Comparison of ENCODE assay signal across 26 cellular contexts in genomic region chr1:220699044-220699443, GRCh38. TPM values are rescaled to one million over a fixed set of nuclear protein-coding genes. Genes with fewer than 3 reads are reported as not detected.
"Had no signal": no experiment of that assay in that cellular context is flagged by ENCODE, and none has a peak within 500 bp of the region (broad histone marks: within the 10 kb centered on the region; RNA-seq: fewer than 3 reads in every experiment).

No MANE protein-coding gene starts in this region.

- H3K4me3 ChIP-seq: breast epithelium, esophagus squamous epithelium, heart right ventricle, left ventricle myocardium inferior, mucosa of descending colon, skin epidermis, upper lobe of right lung had no signal

- DNase-seq: activated CD4-positive, alpha-beta T cell treated with anti-CD3 and anti-CD28 coated beads for 1 hour; activated CD4-positive, alpha-beta T cell treated with anti-CD3 and anti-CD28 coated beads, Interleukin-2, amount 50 U/mL, for 1 hour; activated CD8-positive, alpha-beta T cell treated with anti-CD3 and anti-CD28 coated beads for 36 hours; activated naive CD4-positive, alpha-beta T cell; activated T-cell treated with anti-CD3 and anti-CD28 coated beads for 4 hours; activated T-cell treated with anti-CD3 and anti-CD28 coated beads, Interleukin-2, amount 50 U/mL, for 72 hours; central memory CD4-positive, alpha-beta T cell; esophagus squamous epithelium; foreskin melanocyte; heart right ventricle; left ventricle myocardium inferior; mucosa of descending colon; posterior cingulate gyrus; stimulated activated CD4-positive, alpha-beta T cell treated with anti-CD3 and anti-CD28 coated beads, Interleukin-12 subunit alpha, Interleukin-12 subunit beta, amount 100 ng/mL, for 4 hours; stimulated activated CD4-positive, alpha-beta T cell treated with anti-CD3 and anti-CD28 coated beads, Interleukin-4, amount 100 ng/mL, for 1 hour; stimulated activated naive CD8-positive, alpha-beta T cell treated with anti-CD3 and anti-CD28 coated beads, Interleukin-15, Interleukin-2, amounts not matched to agents 100 U/mL and 50 U/mL, for 24 hours; substantia nigra; T-helper 2 cell; upper lobe of right lung had no signal

- H3K36me3 ChIP-seq: breast epithelium, esophagus squamous epithelium, upper lobe of right lung had no signal

- H3K4me1 ChIP-seq: breast epithelium, upper lobe of right lung had no signal

- H3K9me3 ChIP-seq: breast epithelium, esophagus squamous epithelium, heart right ventricle, left ventricle myocardium inferior, mucosa of descending colon, upper lobe of right lung had no signal

- ATAC-seq: activated CD8-positive, alpha-beta T cell treated with anti-CD3 and anti-CD28 coated beads for 36 hours; activated naive CD4-positive, alpha-beta T cell treated with anti-CD3 and anti-CD28 coated beads, Interleukin-2, amount 50 U/mL, for 72 hours; activated T-cell treated with anti-CD3 and anti-CD28 coated beads, Interleukin-2, amount 50 U/mL, for 72 hours; heart right ventricle; mucosa of descending colon; natural killer cell treated with Interleukin-12 subunit alpha and Interleukin-12 subunit beta and Interleukin-15 and Interleukin-18, amount 100 ng/mL, for 72 hours; sciatic nerve; stimulated activated naive CD8-positive, alpha-beta T cell treated with anti-CD3 and anti-CD28 coated beads, Interleukin-15, Interleukin-2, amounts not matched to agents 100 U/mL and 50 U/mL, for 24 hours; upper lobe of right lung had no signal

- H3K27ac Mint-ChIP-seq: activated CD8-positive, alpha-beta T cell treated with anti-CD3 and anti-CD28 coated beads for 36 hours; activated naive CD4-positive, alpha-beta T cell treated with anti-CD3 and anti-CD28 coated beads, Interleukin-2, amount 50 U/mL, for 72 hours; activated T-cell treated with anti-CD3 and anti-CD28 coated beads, Interleukin-2, amount 50 U/mL, for 72 hours; natural killer cell treated with Interleukin-12 subunit alpha and Interleukin-12 subunit beta and Interleukin-15 and Interleukin-18, amount 100 ng/mL, for 72 hours had no signal

- H3K27ac ChIP-seq: epithelial cell of prostate, esophagus squamous epithelium, heart right ventricle, left ventricle myocardium inferior, skin epidermis, upper lobe of right lung had no signal

- H3K36me3 Mint-ChIP-seq: activated naive CD4-positive, alpha-beta T cell treated with anti-CD3 and anti-CD28 coated beads, Interleukin-2, amount 50 U/mL, for 72 hours; natural killer cell treated with Interleukin-12 subunit alpha and Interleukin-12 subunit beta and Interleukin-15 and Interleukin-18, amount 100 ng/mL, for 72 hours had no signal

- H3K4me3 Mint-ChIP-seq: activated CD8-positive, alpha-beta T cell treated with anti-CD3 and anti-CD28 coated beads for 36 hours; activated T-cell treated with anti-CD3 and anti-CD28 coated beads, Interleukin-2, amount 50 U/mL, for 72 hours; natural killer cell treated with Interleukin-12 subunit alpha and Interleukin-12 subunit beta and Interleukin-15 and Interleukin-18, amount 100 ng/mL, for 72 hours had no signal

- H3K9me3 Mint-ChIP-seq: activated CD8-positive, alpha-beta T cell treated with anti-CD3 and anti-CD28 coated beads for 36 hours; activated naive CD4-positive, alpha-beta T cell treated with anti-CD3 and anti-CD28 coated beads, Interleukin-2, amount 50 U/mL, for 72 hours; natural killer cell treated with Interleukin-12 subunit alpha and Interleukin-12 subunit beta and Interleukin-15 and Interleukin-18, amount 100 ng/mL, for 72 hours had no signal

- H3K27me3 ChIP-seq: breast epithelium, heart right ventricle, upper lobe of right lung had no signal

RNA-seq across cellular contexts. Expression of gene C1orf115, which starts 8.9 kb away (rescaled TPM):
- total RNA-seq: myocyte had no signal

RNA-seq across cellular contexts. Expression of gene MTARC2, which starts 49.1 kb away (rescaled TPM):
- total RNA-seq: activated CD8-positive, alpha-beta T cell treated with anti-CD3 and anti-CD28 coated beads for 36 hours; activated naive CD4-positive, alpha-beta T cell treated with anti-CD3 and anti-CD28 coated beads, Interleukin-2, amount 50 U/mL, for 72 hours; activated T-cell treated with anti-CD3 and anti-CD28 coated beads, Interleukin-2, amount 50 U/mL, for 72 hours; natural killer cell treated with Interleukin-12 subunit alpha and Interleukin-12 subunit beta and Interleukin-15 and Interleukin-18, amount 100 ng/mL, for 72 hours had no signal
